16 cellular contexts compared by ENCODE assay signal in genomic region chr5:40775846-40776657, GRCh38. TPM values are rescaled to one million over a fixed set of nuclear protein-coding genes. Genes with fewer than 3 reads are reported as not detected.
A peak's percentile ranks its signal among the peaks of the same experiment; 100 is the strongest.
DNase-seq lines count a peak whose midpoint lies in the region; ATAC-seq and TF ChIP-seq lines count a peak whose summit lies in the region.
"Had no signal": no experiment of that assay in that cellular context is flagged by ENCODE, and none has a peak within 500 bp of the region (broad histone marks: within the 10 kb centered on the region; RNA-seq: fewer than 3 reads in every experiment).

No MANE protein-coding gene starts in this region.

- H3K4me1 ChIP-seq in hepatocyte (ENCODE audit: insufficient read depth): peaks cover 21% of the 10 kb centered on the region

- no peak overlapping the region for H2AFZ ChIP-seq in hepatocyte

- H3K9me3 ChIP-seq in hepatocyte (ENCODE audit: low read depth): no peaks in the 10 kb centered on the region
- H3K9me3 ChIP-seq: left ventricle myocardium inferior, Peyer's patch had no signal

- no peak for DNase-seq in activated naive CD4-positive, alpha-beta T cell treated with anti-CD3 and anti-CD28 coated beads, Interleukin-2, amount 50 U/mL, for 72 hours (ENCODE audit: low spot score in 2 of 2)
- no peak for DNase-seq in activated naive CD4-positive, alpha-beta T cell (lab: John Stamatoyannopoulos, UW)
- no peak for DNase-seq in T-helper 2 cell treated with Interferon-gamma antibody and Interleukin-4, amounts not matched to agents 5 μg/mL and 100 μg/mL, for 36 hours (ENCODE audit: low spot score)
- DNase-seq in hepatocyte (ENCODE audit: low spot score) (no peak), NCI-H345 treated with DMSO at 0.1 percent for 48 hours (lab: John Stamatoyannopoulos, UW; ENCODE audit: unreplicated experiment) (no peak), NCI-H2196 treated with DMSO at 0.1 percent for 48 hours (lab: John Stamatoyannopoulos, UW; ENCODE audit: unreplicated experiment) (no peak)
- DNase-seq: aorta; effector CD8-positive, alpha-beta T cell; left ventricle myocardium inferior; NCI-H2171 treated with DMSO at 0.1 percent for 48 hours; nucleus accumbens; Peyer's patch; T-helper 9 cell had no signal

- H3K4me2 ChIP-seq in hepatocyte: peak overlapping the region; percentile 38
- H3K4me2 ChIP-seq: KMS-11 had no signal

- H3K36me3 ChIP-seq in hepatocyte (replicated peaks; ENCODE audit: insufficient read depth, low read depth): no peaks in the 10 kb centered on the region

- H3K36me3 Mint-ChIP-seq in activated naive CD4-positive, alpha-beta T cell treated with anti-CD3 and anti-CD28 coated beads, Interleukin-2, amount 50 U/mL, for 72 hours: peaks cover 10 to 17% of the 10 kb centered on the region in 2 donors
- H3K36me3 Mint-ChIP-seq in T-helper 2 cell treated with Interferon-gamma antibody and Interleukin-4, amounts not matched to agents 5 μg/mL and 100 μg/mL, for 36 hours (ENCODE audit: low read depth): peaks cover 30% of the 10 kb centered on the region
- H3K36me3 Mint-ChIP-seq in stimulated activated naive CD8-positive, alpha-beta T cell treated with anti-CD3 and anti-CD28 coated beads, Interleukin-15, Interleukin-2, amounts not matched to agents 100 ng/mL and 50 ng/mL, for 24 hours (ENCODE audit: low read depth): peaks cover 47% of the 10 kb centered on the region

- peak in 1 of 2 donors; percentile 61 for ATAC-seq in activated naive CD4-positive, alpha-beta T cell treated with anti-CD3 and anti-CD28 coated beads, Interleukin-2, amount 50 U/mL, for 72 hours
- ATAC-seq in GM18520 (IDR thresholded peaks at IDR 0.05; ENCODE audit: unreplicated experiment): no peak

- H4K20me1 ChIP-seq in hepatocyte (ENCODE audit: insufficient read depth, poor library complexity, severe bottlenecking): peaks cover 9% of the 10 kb centered on the region

- no peaks in the 10 kb centered on the region for H3K27me3 Mint-ChIP-seq in T-helper 2 cell treated with Interferon-gamma antibody and Interleukin-4, amounts not matched to agents 5 μg/mL and 100 μg/mL, for 36 hours (ENCODE audit: low read depth)
- H3K27me3 Mint-ChIP-seq in stimulated activated naive CD8-positive, alpha-beta T cell treated with anti-CD3 and anti-CD28 coated beads, Interleukin-15, Interleukin-2, amounts not matched to agents 100 ng/mL and 50 ng/mL, for 24 hours: no peaks in the 10 kb centered on the region

- no peak overlapping the region for H3K4me3 Mint-ChIP-seq in T-helper 2 cell treated with Interferon-gamma antibody and Interleukin-4, amounts not matched to agents 5 μg/mL and 100 μg/mL, for 36 hours
- H3K4me3 Mint-ChIP-seq in stimulated activated naive CD8-positive, alpha-beta T cell treated with anti-CD3 and anti-CD28 coated beads, Interleukin-15, Interleukin-2, amounts not matched to agents 100 ng/mL and 50 ng/mL, for 24 hours: no peak overlapping the region

- peaks cover 14% of the 10 kb centered on the region for H3K4me1 Mint-ChIP-seq in T-helper 2 cell treated with Interferon-gamma antibody and Interleukin-4, amounts not matched to agents 5 μg/mL and 100 μg/mL, for 36 hours (ENCODE audit: low read depth)
- H3K4me1 Mint-ChIP-seq in stimulated activated naive CD8-positive, alpha-beta T cell treated with anti-CD3 and anti-CD28 coated beads, Interleukin-15, Interleukin-2, amounts not matched to agents 100 ng/mL and 50 ng/mL, for 24 hours (ENCODE audit: low read depth): peaks cover 29% of the 10 kb centered on the region

- H3K27ac ChIP-seq in hepatocyte: peak overlapping the region; percentile 82
- H3K27ac ChIP-seq: KMS-11, left ventricle myocardium inferior had no signal

- peak overlapping the region; percentile 4 to 40 for H3K27ac Mint-ChIP-seq in activated naive CD4-positive, alpha-beta T cell treated with anti-CD3 and anti-CD28 coated beads, Interleukin-2, amount 50 U/mL, for 72 hours
- H3K27ac Mint-ChIP-seq in T-helper 2 cell treated with Interferon-gamma antibody and Interleukin-4, amounts not matched to agents 5 μg/mL and 100 μg/mL, for 36 hours: peak overlapping the region; percentile 58
- H3K27ac Mint-ChIP-seq in stimulated activated naive CD8-positive, alpha-beta T cell treated with anti-CD3 and anti-CD28 coated beads, Interleukin-15, Interleukin-2, amounts not matched to agents 100 ng/mL and 50 ng/mL, for 24 hours: peak overlapping the region; percentile 28

- H3K79me2 ChIP-seq in hepatocyte: peaks cover 68% of the 10 kb centered on the region

- H3K27me3 ChIP-seq in hepatocyte: no peaks in the 10 kb centered on the region
- H3K27me3 ChIP-seq: Peyer's patch had no signal

- WGBS in hepatocyte (ENCODE audit: low lambda C conversion rate, missing lambda C conversion rate): 61% methylated on average over 6 of the region's 6 CpGs

- no peaks in the 10 kb centered on the region for H3K9me3 Mint-ChIP-seq in activated naive CD4-positive, alpha-beta T cell treated with anti-CD3 and anti-CD28 coated beads, Interleukin-2, amount 50 U/mL, for 72 hours
- H3K9me3 Mint-ChIP-seq in T-helper 2 cell treated with Interferon-gamma antibody and Interleukin-4, amounts not matched to agents 5 μg/mL and 100 μg/mL, for 36 hours: no peaks in the 10 kb centered on the region
- no peaks in the 10 kb centered on the region for H3K9me3 Mint-ChIP-seq in stimulated activated naive CD8-positive, alpha-beta T cell treated with anti-CD3 and anti-CD28 coated beads, Interleukin-15, Interleukin-2, amounts not matched to agents 100 ng/mL and 50 ng/mL, for 24 hours

- no peak overlapping the region for H3K4me3 ChIP-seq in hepatocyte
- H3K4me3 ChIP-seq: left ventricle myocardium inferior, Peyer's patch had no signal

- H3K9me2 ChIP-seq in hepatocyte (replicated peaks; ENCODE audit: insufficient read depth): no peaks in the 10 kb centered on the region

- TF ChIP-seq CTCF in hepatocyte (IDR thresholded peaks at IDR 0.05; ENCODE audit: poor library complexity): no peak

RNA-seq across cellular contexts. Expression of gene TTC33, which starts 20.3 kb away (rescaled TPM):
- 10 to 100 TPM; 22.2 to 22.5 TPM for total RNA-seq in activated naive CD4-positive, alpha-beta T cell treated with anti-CD3 and anti-CD28 coated beads, Interleukin-2, amount 50 U/mL, for 72 hours
- total RNA-seq in hepatocyte: 15.4 and 19.3 TPM in 2 replicates
- polyA plus RNA-seq in hepatocyte: 5.6 and 8.8 TPM in 2 replicates

RNA-seq across cellular contexts. Expression of gene PRKAA1, which starts 22.1 kb away (rescaled TPM):
- total RNA-seq in activated naive CD4-positive, alpha-beta T cell treated with anti-CD3 and anti-CD28 coated beads, Interleukin-2, amount 50 U/mL, for 72 hours: 10 to 100 TPM; 48.2 to 50.0 TPM
- total RNA-seq in hepatocyte: 87.9 and 90.4 TPM in 2 replicates
- polyA plus RNA-seq in hepatocyte: 24.5 and 25.7 TPM in 2 replicates

RNA-seq across cellular contexts. Expression of gene RPL37, which starts 59.0 kb away (rescaled TPM):
- total RNA-seq in activated naive CD4-positive, alpha-beta T cell treated with anti-CD3 and anti-CD28 coated beads, Interleukin-2, amount 50 U/mL, for 72 hours: 1,000 to 10,000 TPM; 1,805 to 1,969 TPM
- total RNA-seq in hepatocyte: 48.2 and 68.7 TPM in 2 replicates
- polyA plus RNA-seq in hepatocyte: 534 and 566 TPM in 2 replicates

Comparison
In these comparisons a context has a peak if more than half of its experiments do, and no peak if none do; other contexts are left out.
1. RNA of gene RPL37, which starts 59.0 kb away (total RNA-seq): 1,805 to 1,969 TPM in activated naive CD4-positive, alpha-beta T cell treated with anti-CD3 and anti-CD28 coated beads, Interleukin-2, amount 50 U/mL, for 72 hours; 48.2 to 68.7 TPM in hepatocyte; every median in the first group is over 10 times any median in the second.
2. Peak in every context shown above with its lines, with median percentiles within 50 percentile points of each other: H3K27ac Mint-ChIP-seq.